1 cellular context compared by ENCODE assay signal in genomic region chr19:13181747-13182388, GRCh38.
TF ChIP-seq lines count a peak whose summit lies in the region.

No MANE protein-coding gene starts in this region.

TF ChIP-seq in GM12878, 131 proteins besides CTCF, POLR2A, EP300 and RAD21 (continued from another document):
- TF ChIP-seq ZNF687 (IDR thresholded peaks at IDR 0.05) (no peak), LARP7 (IDR thresholded peaks at IDR 0.05) (no peak), EED (IDR thresholded peaks at IDR 0.05; ENCODE audit: low read depth) (peak; percentile 77), TCF3 (IDR thresholded peaks at IDR 0.05; ENCODE audit: borderline replicate concordance, insufficient read depth, low read depth, low read length) (peak; percentile 62; the same call in 1 of the 2 replicates), CREB1 (IDR thresholded peaks at IDR 0.05; ENCODE audit: low read depth) (peak; percentile 39; the same call in 1 of the 2 replicates), MTA3 (IDR thresholded peaks at IDR 0.05; ENCODE audit: borderline replicate concordance, low read length) (no peak), RB1 (IDR thresholded peaks at IDR 0.05; ENCODE audit: borderline replicate concordance) (peak; percentile 19; the same call in 1 of the 2 replicates), ELK1 (IDR thresholded peaks at IDR 0.05; ENCODE audit: low read depth, low read length) (no peak), BHLHE40 (IDR thresholded peaks at IDR 0.05; ENCODE audit: borderline replicate concordance in 1 of 2, low read depth in 2 of 2, low read length in 1 of 2) (peak; percentile 88 to 94), CUX1 (IDR thresholded peaks at IDR 0.05; ENCODE audit: insufficient replicate concordance, low read depth, low read length) (no peak), DPF2 (IDR thresholded peaks at IDR 0.05) (peak; percentile 85), ZNF217 (IDR thresholded peaks at IDR 0.05) (no peak), RUNX3 (IDR thresholded peaks at IDR 0.05; ENCODE audit: low read length) (peak; percentile 88), CREM (IDR thresholded peaks at IDR 0.05; ENCODE audit: low read depth) (peak; percentile 69; the same call in 1 of the 2 replicates), ZBED1 (IDR thresholded peaks at IDR 0.05; ENCODE audit: borderline replicate concordance) (0 out of 2 replicates have a peak, but pooled peaks have one; percentile 28), IKZF1 (conservative IDR thresholded peaks at IDR 0.05) (peak; percentile 91), MEF2A (IDR thresholded peaks at IDR 0.05; ENCODE audit: insufficient read depth, low read depth, low read length) (peak; percentile 92), TCF12 (IDR thresholded peaks at IDR 0.05; ENCODE audit: low read depth, low read length) (peak; percentile 78), SKIL (IDR thresholded peaks at IDR 0.05; ENCODE audit: low read depth, poor library complexity, severe bottlenecking) (peak; percentile 21), NBN (IDR thresholded peaks at IDR 0.05) (peak; percentile 72; the same call in 1 of the 2 replicates), RELB (IDR thresholded peaks at IDR 0.05; ENCODE audit: low read depth) (peak; percentile 44; the same call in 1 of the 2 replicates), IKZF2 (IDR thresholded peaks at IDR 0.05) (peak; percentile 73 to 79), MTA2 (IDR thresholded peaks at IDR 0.05; ENCODE audit: low read depth) (peak; percentile 72; the same call in 1 of the 2 replicates), HDGF (IDR thresholded peaks at IDR 0.05) (no peak), MEF2B (IDR thresholded peaks at IDR 0.05; ENCODE audit: partially characterized antibody, poor library complexity, severe bottlenecking) (peak; percentile 83), YY1 (IDR thresholded peaks at IDR 0.05; ENCODE audit: low read depth, low read length) (peak; percentile 8; the same call in 1 of the 2 replicates), ATF2 (IDR thresholded peaks at IDR 0.05; ENCODE audit: low read length) (no peak; the same call in 1 of the 2 replicates), PAX5 (IDR thresholded peaks at IDR 0.05; ENCODE audit: borderline replicate concordance, low read depth, low read length) (peak; percentile 67), PKNOX1 (IDR thresholded peaks at IDR 0.05) (peak; percentile 39; the same call in 1 of the 2 replicates), NR2F1 (conservative IDR thresholded peaks at IDR 0.05) (peak; percentile 64), MYC (IDR thresholded peaks at IDR 0.05; ENCODE audit: insufficient read depth, insufficient read length, insufficient replicate concordance, low read length, severe bottlenecking) (no peak), ETV6 (conservative IDR thresholded peaks at IDR 0.05 in 1 of 2, IDR thresholded peaks at IDR 0.05 in 1 of 2; ENCODE audit: borderline replicate concordance in 1 of 2, low read depth in 1 of 2) (peak in 1 of 2 experiments; percentile 78; a peak in 2 of 4 replicates), SP1 (IDR thresholded peaks at IDR 0.05; ENCODE audit: low read depth, low read length) (peak; percentile 20), EGR1 (IDR thresholded peaks at IDR 0.05; ENCODE audit: borderline replicate concordance in 1 of 2, low read depth in 2 of 2, low read length in 2 of 2) (peak in 1 of 2 experiments; percentile 72; a peak in 1 of 3 replicates), BCL3 (IDR thresholded peaks at IDR 0.05; ENCODE audit: borderline replicate concordance, insufficient read depth, low read depth, low read length, poor library complexity, severe bottlenecking) (peak; percentile 52)
